ENCODE assay signal across 11 cellular contexts in genomic region chr3:161266731-161267150, GRCh38. TPM values are rescaled to one million over a fixed set of nuclear protein-coding genes. Genes with fewer than 3 reads are reported as not detected.
DNase-seq lines count a peak whose midpoint lies in the region; ATAC-seq, FAIRE-seq and TF ChIP-seq lines count a peak whose summit lies in the region.
"Had no signal": no experiment of that assay in that cellular context is flagged by ENCODE, and none has a peak within 500 bp of the region (broad histone marks: within the 10 kb centered on the region; RNA-seq: fewer than 3 reads in every experiment).

No MANE protein-coding gene starts in this region.

- peaks cover 5% of the 10 kb centered on the region for H3K9me3 Mint-ChIP-seq in activated naive CD8-positive, alpha-beta T cell treated with anti-CD3 and anti-CD28 coated beads, Interleukin-2, amount 50 U/mL, for 24 hours

- no peaks in the 10 kb centered on the region for H3K4me1 Mint-ChIP-seq in activated naive CD8-positive, alpha-beta T cell treated with anti-CD3 and anti-CD28 coated beads, Interleukin-2, amount 50 U/mL, for 24 hours
- H3K4me1 Mint-ChIP-seq: brain had no signal

- WGBS in small intestine, 3 donors, result 0 to 33% (median 29%) methylated on average over 1 of the region's 1 CpG

- peaks cover 4% of the 10 kb centered on the region for H3K9me3 ChIP-seq in A673 (ENCODE audit: low read depth, low read length, poor library complexity, severe bottlenecking)
- no peaks in the 10 kb centered on the region for H3K9me3 ChIP-seq in HEK293 (ENCODE audit: control insufficient read depth, insufficient read depth, low read depth, low read length)
- no peaks in the 10 kb centered on the region for H3K9me3 ChIP-seq in small intestine (ENCODE audit: control insufficient read depth, low read depth)
- H3K9me3 ChIP-seq: neutrophil had no signal

- H3K27me3 ChIP-seq in A673 (replicated peaks; ENCODE audit: insufficient read depth, low read depth, low read length, poor library complexity) (no peaks in the 10 kb centered on the region), small intestine (ENCODE audit: control insufficient read depth in 2 of 2, insufficient read depth in 2 of 2, low read length in 2 of 2) (no peaks in the 10 kb centered on the region)
- H3K27me3 ChIP-seq: neutrophil had no signal

- H3K4me3 ChIP-seq in A673 (ENCODE audit: low read depth, low read length, poor library complexity, severe bottlenecking) (no peak overlapping the region), HEK293 (ENCODE audit: low read depth, low read length) (no peak overlapping the region), fibroblast of pulmonary artery (replicated peaks; ENCODE audit: low read depth, low read length) (no peak overlapping the region), small intestine (ENCODE audit: low read depth in 1 of 2, low read length in 2 of 2) (no peak overlapping the region)

- FAIRE-seq in small intestine (lab: Jason Lieb, UNC), result no peak

- no TSS peak for BruUV-seq in A673 (replicated peaks; lab: Mats Ljungman, UMichigan)

- H3K4me1 ChIP-seq in A673 (ENCODE audit: insufficient read depth, low read length, poor library complexity, severe bottlenecking) (peaks cover 6% of the 10 kb centered on the region), HEK293 (ENCODE audit: control insufficient read depth, insufficient read depth, low read length) (no peaks in the 10 kb centered on the region), small intestine (ENCODE audit: control insufficient read depth in 2 of 2, insufficient read depth in 1 of 2, low read depth in 1 of 2, low read length in 1 of 2) (peaks cover 0 to 3% of the 10 kb centered on the region in 2 donors)

- no peaks in the 10 kb centered on the region for H3K27me3 Mint-ChIP-seq in activated naive CD8-positive, alpha-beta T cell treated with anti-CD3 and anti-CD28 coated beads, Interleukin-2, amount 50 U/mL, for 24 hours
- H3K27me3 Mint-ChIP-seq: brain; CD4-positive, CD25-positive, alpha-beta regulatory T cell had no signal

- H3K4me3 Mint-ChIP-seq in activated naive CD8-positive, alpha-beta T cell treated with anti-CD3 and anti-CD28 coated beads, Interleukin-2, amount 50 U/mL, for 24 hours, result no peak overlapping the region
- H3K4me3 Mint-ChIP-seq: brain; CD4-positive, CD25-positive, alpha-beta regulatory T cell had no signal

- POLR2A ChIA-PET in A673 (lab: Charles Lee; ENCODE audit: low non-redundant PET), result no interaction called here
- POLR2A ChIA-PET in HEK293 (lab: Yijun Ruan, JAX), result no interaction called here

- H3K36me3 ChIP-seq in A673 (ENCODE audit: insufficient read depth, low read length, poor library complexity, severe bottlenecking) (no peaks in the 10 kb centered on the region), HEK293 (ENCODE audit: control insufficient read depth in 2 of 2, insufficient read depth in 1 of 2, low read length in 2 of 2) (peaks cover 0 to 11% of the 10 kb centered on the region in 2 experiments; a peak in 1 of 3 replicates), small intestine (ENCODE audit: control insufficient read depth in 2 of 2, insufficient read depth in 2 of 2, low read length in 2 of 2) (peaks cover 0 to 5% of the 10 kb centered on the region in 2 donors)
- H3K36me3 ChIP-seq: neutrophil had no signal

- H3K27ac Mint-ChIP-seq in activated naive CD8-positive, alpha-beta T cell treated with anti-CD3 and anti-CD28 coated beads, Interleukin-2, amount 50 U/mL, for 24 hours, result no peak overlapping the region
- H3K27ac Mint-ChIP-seq: brain; CD4-positive, CD25-positive, alpha-beta regulatory T cell had no signal

- CTCF ChIA-PET in A673 (lab: Charles Lee) (no interaction called here), HEK293 (lab: Yijun Ruan, JAX) (interaction anchor here (0.8 to 1.1 kb wide), 2 partner anchors 8 to 156 kb away, joined by 3 to 5 read pairs; no protein-coding TSS in a partner anchor)

- TF ChIP-seq CTCF in A673 (conservative IDR thresholded peaks at IDR 0.05; ENCODE audit: low read depth, low read length) (no peak), HEK293 (tag by site-specific recombination; IDR thresholded peaks at IDR 0.05) (no peak), fibroblast of pulmonary artery (IDR thresholded peaks at IDR 0.05; ENCODE audit: low read length, missing control alignments) (no peak)

- no peak for ATAC-seq in activated naive CD8-positive, alpha-beta T cell treated with anti-CD3 and anti-CD28 coated beads, Interleukin-2, amount 50 U/mL, for 24 hours
- no peak for ATAC-seq in HG03139 (IDR thresholded peaks at IDR 0.05; ENCODE audit: unreplicated experiment)

- H3K36me3 Mint-ChIP-seq in activated naive CD8-positive, alpha-beta T cell treated with anti-CD3 and anti-CD28 coated beads, Interleukin-2, amount 50 U/mL, for 24 hours (ENCODE audit: low read depth), result peaks cover 32% of the 10 kb centered on the region

- peak; percentile 58 for DNase-seq in A673 (ENCODE audit: low spot score)
- peak; percentile 9 to 16 for DNase-seq in SHP77 (lab: John Stamatoyannopoulos, UW)
- peak; percentile 68 for DNase-seq in fibroblast of pulmonary artery (ENCODE audit: low read depth)
- DNase-seq in small intestine, result no peak
- DNase-seq in activated naive CD8-positive, alpha-beta T cell treated with anti-CD3 and anti-CD28 coated beads, Interleukin-2, amount 50 U/mL, for 24 hours, result no peak
- no peak for DNase-seq in effector CD4-positive, alpha-beta T cell
- DNase-seq: CD4-positive, CD25-positive, alpha-beta regulatory T cell had no signal

- H3K27ac ChIP-seq in A673 (ENCODE audit: low read depth, low read length, poor library complexity, severe bottlenecking) (no peak overlapping the region), HEK293 (ENCODE audit: extremely low read depth, low read depth, low read length) (no peak overlapping the region), small intestine (ENCODE audit: low read depth in 1 of 2, low read length in 1 of 2) (no peak overlapping the region)
- H3K27ac ChIP-seq: neutrophil had no signal

- intact Hi-C loops in A673 (cut with micrococcal nuclease; ENCODE audit: unreplicated experiment), result no loop called here

TF ChIP-seq in HEK293, 187 proteins besides CTCF, POLR2A, EP300 and RAD21 (continues in another document):
- no peak for TF ChIP-seq ZNF792 (tag by site-specific recombination; IDR thresholded peaks at IDR 0.05)
- no peak for TF ChIP-seq ZNF560 (tag by site-specific recombination; IDR thresholded peaks at IDR 0.05; ENCODE audit: borderline replicate concordance)
- peak; percentile 41 for TF ChIP-seq ZEB2 (tag by site-specific recombination; IDR thresholded peaks at IDR 0.05)
- TF ChIP-seq ZNF248 (tag by site-specific recombination; IDR thresholded peaks at IDR 0.05), result no peak
- TF ChIP-seq ZNF521 (tag by site-specific recombination; IDR thresholded peaks at IDR 0.05), result no peak
- TF ChIP-seq ZNF585B (tag by site-specific recombination; IDR thresholded peaks at IDR 0.05), result no peak
- TF ChIP-seq ZNF510 (tag by site-specific recombination; IDR thresholded peaks at IDR 0.05; ENCODE audit: insufficient replicate concordance), result no peak
- TF ChIP-seq ZBTB21 (tag by site-specific recombination; IDR thresholded peaks at IDR 0.05), result no peak
- 0 out of 2 replicates have a peak, but pooled peaks have one; percentile 35 for TF ChIP-seq ZNF558 (tag by site-specific recombination; IDR thresholded peaks at IDR 0.05)
- TF ChIP-seq ZSCAN16 (tag by site-specific recombination; IDR thresholded peaks at IDR 0.05), result no peak
- no peak for TF ChIP-seq PBX3 (CRISPR knock-in tag; IDR thresholded peaks at IDR 0.05)
- TF ChIP-seq, protein P1, sequence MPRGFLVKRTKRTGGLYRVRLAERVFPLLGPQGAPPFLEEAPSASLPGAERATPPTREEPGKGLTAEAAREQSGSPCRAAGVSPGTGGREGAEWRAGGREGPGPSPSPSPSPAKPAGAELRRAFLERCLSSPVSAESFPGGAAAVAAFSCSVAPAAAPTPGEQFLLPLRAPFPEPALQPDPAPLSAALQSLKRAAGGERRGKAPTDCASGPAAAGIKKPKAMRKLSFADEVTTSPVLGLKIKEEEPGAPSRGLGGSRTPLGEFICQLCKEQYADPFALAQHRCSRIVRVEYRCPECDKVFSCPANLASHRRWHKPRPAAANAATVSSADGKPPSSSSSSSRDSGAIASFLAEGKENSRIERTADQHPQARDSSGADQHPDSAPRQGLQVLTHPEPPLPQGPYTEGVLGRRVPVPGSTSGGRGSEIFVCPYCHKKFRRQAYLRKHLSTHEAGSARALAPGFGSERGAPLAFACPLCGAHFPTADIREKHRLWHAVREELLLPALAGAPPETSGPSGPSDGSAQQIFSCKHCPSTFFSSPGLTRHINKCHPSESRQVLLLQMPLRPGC (tag by site-specific recombination; IDR thresholded peaks at IDR 0.05), result no peak
- no peak for TF ChIP-seq ZNF221 (tag by site-specific recombination; IDR thresholded peaks at IDR 0.05; ENCODE audit: borderline replicate concordance)
- no peak for TF ChIP-seq ZNF202 (tag by site-specific recombination; IDR thresholded peaks at IDR 0.05; ENCODE audit: borderline replicate concordance)
- TF ChIP-seq ZNF624 (tag by site-specific recombination; IDR thresholded peaks at IDR 0.05), result no peak

RNA-seq across cellular contexts. Expression of gene NMD3, which starts 45.6 kb away (rescaled TPM):
- total RNA-seq in A673 (2021), result 46.7 and 51.1 TPM in 2 replicates
- 10 to 100 TPM; 15.9 to 23.3 (median 23.1) TPM for polyA plus RNA-seq in small intestine

Comparison
In these comparisons a context has a peak if more than half of its experiments do, and no peak if none do; other contexts are left out.
1. DNase-seq: peak in A673 (single experiment), SHP77 (2 of 2) and fibroblast of pulmonary artery (single experiment); none in small intestine (single experiment), activated naive CD8-positive, alpha-beta T cell treated with anti-CD3 and anti-CD28 coated beads, Interleukin-2, amount 50 U/mL, for 24 hours (single experiment) and effector CD4-positive, alpha-beta T cell (single experiment).